ENCODE assay signal across 14 cellular contexts in genomic region chr15:71224024-71224423, GRCh38.
DNase-seq lines count a peak whose midpoint lies in the region; ATAC-seq and TF ChIP-seq lines count a peak whose summit lies in the region.
"Had no signal": no experiment of that assay in that cellular context is flagged by ENCODE, and none has a peak within 500 bp of the region (broad histone marks: within the 10 kb centered on the region; RNA-seq: fewer than 3 reads in every experiment).

No MANE protein-coding gene starts in this region.

- H3K4me1 ChIP-seq in left ventricle myocardium inferior (peaks cover 47% of the 10 kb centered on the region), mucosa of descending colon (ENCODE audit: low read depth) (no peaks in the 10 kb centered on the region)
- H3K4me1 ChIP-seq: BLaER1 treated with 17β-estradiol and CSF1 and Interleukin-3, amounts not matched to agents 10 nM and 100 nM had no signal

- no peak for DNase-seq in left ventricle myocardium inferior
- DNase-seq in left cardiac atrium, result no peak
- DNase-seq in epithelial cell of prostate (ENCODE audit: low read depth, low spot score), result no peak
- no peak for DNase-seq in mucosa of descending colon
- no peak for DNase-seq in hypothalamus (lab: John Stamatoyannopoulos, UW)
- DNase-seq in NCI-H1417 treated with DMSO at 0.1 percent for 48 hours (lab: John Stamatoyannopoulos, UW), result no peak
- DNase-seq: ACHN; Calu3; CD4-positive, alpha-beta T cell; DMS 273 treated with DMSO at 0.1 percent for 48 hours; HCEC 1CT; HFFc6 had no signal

- ATAC-seq in left cardiac atrium (no peak), mucosa of descending colon (peak; percentile 44), HG02571 (IDR thresholded peaks at IDR 0.05; ENCODE audit: unreplicated experiment) (no peak)

- H3K4me3 ChIP-seq in left ventricle myocardium inferior (no peak overlapping the region), mucosa of descending colon (no peak overlapping the region)
- H3K4me3 ChIP-seq: BLaER1 treated with 17β-estradiol and CSF1 and Interleukin-3, amounts not matched to agents 10 nM and 100 nM had no signal

- H3K9me3 ChIP-seq in left ventricle myocardium inferior (replicated peaks) (no peaks in the 10 kb centered on the region), mucosa of descending colon (no peaks in the 10 kb centered on the region)
- H3K9me3 ChIP-seq: BLaER1 treated with 17β-estradiol and CSF1 and Interleukin-3, amounts not matched to agents 10 nM and 100 nM had no signal

- no peaks in the 10 kb centered on the region for H3K27me3 ChIP-seq in left ventricle myocardium inferior (ENCODE audit: low read depth)
- H3K27me3 ChIP-seq: BLaER1 treated with 17β-estradiol and CSF1 and Interleukin-3, amounts not matched to agents 10 nM and 100 nM had no signal

- no peak for TF ChIP-seq CTCF in left ventricle myocardium inferior (IDR thresholded peaks at IDR 0.05; ENCODE audit: borderline replicate concordance)
- no peak for TF ChIP-seq CTCF in mucosa of descending colon (IDR thresholded peaks at IDR 0.05)

- intact Hi-C loops in left ventricle myocardium inferior (cut with micrococcal nuclease) (no loop called here), left cardiac atrium (cut with DNase I) (no loop called here), mucosa of descending colon (cut with DNase I, micrococcal nuclease) (no loop called here)

- H3K27ac ChIP-seq in left ventricle myocardium inferior (replicated peaks) (peak overlapping the region; percentile 37), epithelial cell of prostate (peak overlapping the region; percentile 64)
- H3K27ac ChIP-seq: BLaER1 treated with 17β-estradiol and CSF1 and Interleukin-3, amounts not matched to agents 10 nM and 100 nM had no signal

- H3K36me3 ChIP-seq in left ventricle myocardium inferior, result no peaks in the 10 kb centered on the region
- no peaks in the 10 kb centered on the region for H3K36me3 ChIP-seq in mucosa of descending colon (ENCODE audit: low read depth)
- H3K36me3 ChIP-seq: BLaER1 treated with 17β-estradiol and CSF1 and Interleukin-3, amounts not matched to agents 10 nM and 100 nM had no signal
